1 cellular context compared by ENCODE assay signal in genomic region chr14:23141706-23142467, GRCh38.
TF ChIP-seq lines count a peak whose summit lies in the region.

No MANE protein-coding gene starts in this region.

TF ChIP-seq in GM23338, 12 proteins besides CTCF, POLR2A, EP300 and RAD21 (continued from another document):
- TF ChIP-seq ETS1 (IDR thresholded peaks at IDR 0.05), result no peak
- TF ChIP-seq STAT1 (IDR thresholded peaks at IDR 0.05; ENCODE audit: unreplicated experiment), result no peak
- TF ChIP-seq ZNF462 (CRISPR knock-in tag; IDR thresholded peaks at IDR 0.05), result no peak
